Comparison of ENCODE assay signal across 9 cellular contexts in genomic region chr15:74364936-74365618, GRCh38. TPM values are rescaled to one million over a fixed set of nuclear protein-coding genes. Genes with fewer than 3 reads are reported as not detected.
DNase-seq lines count a peak whose midpoint lies in the region; ATAC-seq and TF ChIP-seq lines count a peak whose summit lies in the region.
"Had no signal": no experiment of that assay in that cellular context is flagged by ENCODE, and none has a peak within 500 bp of the region (broad histone marks: within the 10 kb centered on the region; RNA-seq: fewer than 3 reads in every experiment).

No MANE protein-coding gene starts in this region.

- H3K4me1 Mint-ChIP-seq in CD8-positive, alpha-beta T cell (ENCODE audit: low read depth): peaks cover 2% of the 10 kb centered on the region
- H3K4me1 Mint-ChIP-seq in activated B cell treated with CpG ODN at 0.5 μM for 24 hours: peaks cover 4% of the 10 kb centered on the region

- whole genome bisulfite sequencing in gastroesophageal sphincter (ENCODE audit: low coverage in 1 of 2), 2 donors: 81 to 90% methylated on average over 3 to 5 of the region's 12 CpGs
- no CpG with 5 or more reads among the region's 12 CpGs for WGBS in trophoblast cell (ENCODE audit: extremely low coverage, insufficient coverage, insufficient read length)

- no peak overlapping the region for H2AK5ac ChIP-seq in trophoblast cell (ENCODE audit: low read length)

- H3K4me2 ChIP-seq in trophoblast cell (ENCODE audit: low read length): peak overlapping the region; percentile 92

- no peak for DNase-seq in CD8-positive, alpha-beta T cell
- no peak for DNase-seq in activated B cell treated with CpG ODN at 0.5 μM for 24 hours
- peak; percentile 72 for DNase-seq in trophoblast cell
- no peak for DNase-seq in midbrain (lab: John Stamatoyannopoulos, UW)
- no peak for DNase-seq in AG08396 (ENCODE audit: low spot score)
- DNase-seq: SIG-M5 had no signal

- CTCF ChIA-PET in CD8-positive, alpha-beta T cell (lab: Charles Lee): interaction anchor here (0.6 to 1.8 kb wide), 2 partner anchors 8 to 12 kb away, joined by 3 to 6 read pairs; no protein-coding TSS in a partner anchor
- CTCF ChIA-PET in activated B cell treated with CpG ODN at 0.5 μM for 24 hours (lab: Charles Lee): no interaction called here

- H3K79me1 ChIP-seq in trophoblast cell (ENCODE audit: low read length): peaks cover 31% of the 10 kb centered on the region

- peak overlapping the region; percentile 86 for H4K12ac ChIP-seq in trophoblast cell (ENCODE audit: low read depth, low read length)

- H3K9me3 ChIP-seq in CD8-positive, alpha-beta T cell (ENCODE audit: low read length): no peaks in the 10 kb centered on the region
- H3K9me3 ChIP-seq in gastroesophageal sphincter: no peaks in the 10 kb centered on the region
- no peaks in the 10 kb centered on the region for H3K9me3 ChIP-seq in trophoblast cell (ENCODE audit: insufficient read depth, low read depth, low read length)

- H3K9me3 Mint-ChIP-seq in CD8-positive, alpha-beta T cell: no peaks in the 10 kb centered on the region
- no peaks in the 10 kb centered on the region for H3K9me3 Mint-ChIP-seq in activated B cell treated with CpG ODN at 0.5 μM for 24 hours

- peaks cover 24% of the 10 kb centered on the region for H3K27me3 Mint-ChIP-seq in CD8-positive, alpha-beta T cell (ENCODE audit: low read depth)
- H3K27me3 Mint-ChIP-seq in activated B cell treated with CpG ODN at 0.5 μM for 24 hours: peaks cover 35% of the 10 kb centered on the region

- peak overlapping the region; percentile 11 for H2BK12ac ChIP-seq in trophoblast cell (ENCODE audit: low read length)

- peak overlapping the region; percentile 91 for H4K8ac ChIP-seq in trophoblast cell (ENCODE audit: low read depth, low read length)

- peak overlapping the region; percentile 67 for H3K4me3 Mint-ChIP-seq in CD8-positive, alpha-beta T cell
- peak overlapping the region; percentile 67 for H3K4me3 Mint-ChIP-seq in activated B cell treated with CpG ODN at 0.5 μM for 24 hours

- peak overlapping the region; percentile 27 for H2AFZ ChIP-seq in trophoblast cell (ENCODE audit: insufficient read depth, low read length, poor library complexity)

- H3K36me3 Mint-ChIP-seq in CD8-positive, alpha-beta T cell: no peaks in the 10 kb centered on the region
- H3K36me3 Mint-ChIP-seq in activated B cell treated with CpG ODN at 0.5 μM for 24 hours (ENCODE audit: low read depth): no peaks in the 10 kb centered on the region

- peaks cover 14% of the 10 kb centered on the region for H3K79me2 ChIP-seq in trophoblast cell (ENCODE audit: control insufficient read depth, insufficient read depth, low read length, poor library complexity)

- peak overlapping the region; percentile 67 for H4K91ac ChIP-seq in trophoblast cell (ENCODE audit: low read depth, low read length)

- ATAC-seq in CD8-positive, alpha-beta T cell: no peak
- ATAC-seq in activated B cell treated with CpG ODN at 0.5 μM for 24 hours (ENCODE audit: low read depth) (no peak), gastroesophageal sphincter (peak; percentile 24), GM18873 (IDR thresholded peaks at IDR 0.05; ENCODE audit: low FRiP score, unreplicated experiment) (no peak), HG03571 (IDR thresholded peaks at IDR 0.05; ENCODE audit: unreplicated experiment) (no peak)

- H3K4me3 ChIP-seq in CD8-positive, alpha-beta T cell (ENCODE audit: low read depth, low read length): peak overlapping the region; percentile 52
- H3K4me3 ChIP-seq in gastroesophageal sphincter (peak overlapping the region in 1 of 2 donors; percentile 66), trophoblast cell (ENCODE audit: low read depth, low read length) (peak overlapping the region; percentile 68)

- no peaks in the 10 kb centered on the region for H3K4me1 ChIP-seq in CD8-positive, alpha-beta T cell (ENCODE audit: insufficient read depth, low read length)
- H3K4me1 ChIP-seq in gastroesophageal sphincter: peaks cover 0 to 16% (median 4%) of the 10 kb centered on the region in 3 donors
- peaks cover 9 to 13% of the 10 kb centered on the region in 2 experiments for H3K4me1 ChIP-seq in trophoblast cell (ENCODE audit: control insufficient read depth in 1 of 2, insufficient read depth in 2 of 2, low read length in 2 of 2)

- TF ChIP-seq CTCF in CD8-positive, alpha-beta T cell (IDR thresholded peaks at IDR 0.05): no peak
- TF ChIP-seq CTCF in activated B cell treated with CpG ODN at 0.5 μM for 24 hours (IDR thresholded peaks at IDR 0.05): no peak
- TF ChIP-seq CTCF in gastroesophageal sphincter (IDR thresholded peaks at IDR 0.05): no peak

- H3K36me3 ChIP-seq in CD8-positive, alpha-beta T cell (ENCODE audit: insufficient read depth, low read length): no peaks in the 10 kb centered on the region
- H3K36me3 ChIP-seq in gastroesophageal sphincter: no peaks in the 10 kb centered on the region
- H3K36me3 ChIP-seq in trophoblast cell (ENCODE audit: control insufficient read depth in 1 of 2, insufficient read depth in 2 of 2, low read length in 2 of 2): peaks cover 0 to 1% of the 10 kb centered on the region in 2 experiments

- no peak for TF ChIP-seq POLR2A in gastroesophageal sphincter (IDR thresholded peaks at IDR 0.05)

- no peak overlapping the region for H3K23ac ChIP-seq in trophoblast cell (ENCODE audit: low read length)

- TF ChIP-seq EP300 in gastroesophageal sphincter (IDR thresholded peaks at IDR 0.05): no peak

- H3K4ac ChIP-seq in trophoblast cell (ENCODE audit: low read depth, low read length): peak overlapping the region; percentile 41

- H3K27ac ChIP-seq in CD8-positive, alpha-beta T cell (ENCODE audit: low read depth, low read length): no peak overlapping the region
- peak overlapping the region in 3 of 4 donors; percentile 65 to 83 (median 66) for H3K27ac ChIP-seq in gastroesophageal sphincter
- peak overlapping the region; percentile 24 for H3K27ac ChIP-seq in trophoblast cell (ENCODE audit: low read depth, low read length)

- H3K18ac ChIP-seq in trophoblast cell (ENCODE audit: low read length): peak overlapping the region; percentile 73

- H3K27ac Mint-ChIP-seq in CD8-positive, alpha-beta T cell: no peak overlapping the region
- no peak overlapping the region for H3K27ac Mint-ChIP-seq in activated B cell treated with CpG ODN at 0.5 μM for 24 hours

- peaks cover 6% of the 10 kb centered on the region for H3K27me3 ChIP-seq in CD8-positive, alpha-beta T cell (ENCODE audit: insufficient read depth, low read length)
- H3K27me3 ChIP-seq in gastroesophageal sphincter (peaks cover 32% of the 10 kb centered on the region), trophoblast cell (ENCODE audit: insufficient read depth, low read length) (no peaks in the 10 kb centered on the region)

- POLR2A ChIA-PET in CD8-positive, alpha-beta T cell (lab: Charles Lee): no interaction called here
- POLR2A ChIA-PET in activated B cell treated with CpG ODN at 0.5 μM for 24 hours (lab: Charles Lee): no interaction called here

- peak overlapping the region; percentile 48 for H3K14ac ChIP-seq in trophoblast cell (ENCODE audit: low read length)

- H3K9ac ChIP-seq in trophoblast cell (ENCODE audit: low read length): no peak overlapping the region

- H2BK5ac ChIP-seq in trophoblast cell (ENCODE audit: low read depth, low read length, poor library complexity): peak overlapping the region; percentile 48

- intact Hi-C loops in CD8-positive, alpha-beta T cell (cut with DNase I, micrococcal nuclease): no loop called here
- intact Hi-C loops in activated B cell treated with CpG ODN at 0.5 μM for 24 hours (cut with micrococcal nuclease): no loop called here

- H2BK120ac ChIP-seq in trophoblast cell (ENCODE audit: insufficient read depth, low read length, poor library complexity): peak overlapping the region; percentile 83

RNA-seq across cellular contexts. Expression of gene CYP11A1, which starts 2.4 kb away (rescaled TPM):
- not detected for total RNA-seq in CD8-positive, alpha-beta T cell
- not detected in 2 replicates for total RNA-seq in activated B cell treated with CpG ODN at 0.5 μM for 24 hours
- 1 to 10 TPM in 3 of 4 donors, under 1 TPM in 1; 0.67 to 3.7 (median 2.7) TPM for total RNA-seq in gastroesophageal sphincter
- polyA plus RNA-seq in trophoblast cell (2013): 217 and 235 TPM in 2 replicates

Comparison
In these comparisons a context has a peak if more than half of its experiments do, and no peak if none do; other contexts are left out.
1. DNase-seq: peak in trophoblast cell (2 of 2); none in CD8-positive, alpha-beta T cell (0 of 7), activated B cell treated with CpG ODN at 0.5 μM for 24 hours (single experiment), midbrain (single experiment) and AG08396 (single experiment).